ENCODE assay signal across 11 cellular contexts in genomic region chr6:135146160-135146920, GRCh38. TPM values are rescaled to one million over a fixed set of nuclear protein-coding genes. Genes with fewer than 3 reads are reported as not detected.
A peak's percentile ranks its signal among the peaks of the same experiment; 100 is the strongest.
DNase-seq lines count a peak whose midpoint lies in the region; ATAC-seq and TF ChIP-seq lines count a peak whose summit lies in the region.
"Had no signal": no experiment of that assay in that cellular context is flagged by ENCODE, and none has a peak within 500 bp of the region (broad histone marks: within the 10 kb centered on the region; RNA-seq: fewer than 3 reads in every experiment).

No MANE protein-coding gene starts in this region.

- H3K4me3 ChIP-seq in epithelial cell of esophagus (ENCODE audit: low read length) (no peak overlapping the region), aorta (ENCODE audit: low read length in 2 of 2) (no peak overlapping the region), psoas muscle (no peak overlapping the region)

- TF ChIP-seq CTCF in natural killer cell (IDR thresholded peaks at IDR 0.05): no peak
- TF ChIP-seq CTCF in epithelial cell of esophagus (IDR thresholded peaks at IDR 0.05; ENCODE audit: insufficient read depth, low read depth, low read length, missing control alignments): no peak
- no peak for TF ChIP-seq CTCF in psoas muscle (IDR thresholded peaks at IDR 0.05)

- no peaks in the 10 kb centered on the region for H3K27me3 ChIP-seq in aorta (ENCODE audit: control insufficient read depth in 1 of 2, insufficient read depth in 2 of 2, low read length in 1 of 2)
- no peaks in the 10 kb centered on the region for H3K27me3 ChIP-seq in psoas muscle (ENCODE audit: insufficient read depth in 3 of 3, low read length in 2 of 3)

- H3K9me3 Mint-ChIP-seq in natural killer cell treated with Interleukin-12 subunit alpha and Interleukin-12 subunit beta and Interleukin-15 and Interleukin-18, amount 100 ng/mL, for 72 hours: peaks cover 6% of the 10 kb centered on the region
- no peaks in the 10 kb centered on the region for H3K9me3 Mint-ChIP-seq in natural killer cell

- peaks cover 53 to 54% of the 10 kb centered on the region in 2 donors for H3K4me1 Mint-ChIP-seq in natural killer cell treated with Interleukin-12 subunit alpha and Interleukin-12 subunit beta and Interleukin-15 and Interleukin-18, amount 100 ng/mL, for 72 hours (ENCODE audit: low read depth in 2 of 2)
- peaks cover 6 to 18% of the 10 kb centered on the region in 2 donors for H3K4me1 Mint-ChIP-seq in natural killer cell

- DNase-seq in natural killer cell treated with Interleukin-12 subunit alpha and Interleukin-12 subunit beta and Interleukin-15 and Interleukin-18, amount 100 ng/mL, for 72 hours (ENCODE audit: low spot score): no peak
- no peak for DNase-seq in natural killer cell
- peak; percentile 60 for DNase-seq in OCI-M1 (lab: John Stamatoyannopoulos, UW)
- peak; percentile 45 for DNase-seq in epithelial cell of esophagus (ENCODE audit: low read depth)
- no peak for DNase-seq in aorta
- no peak for DNase-seq in psoas muscle
- DNase-seq: activated T-cell treated with anti-CD3 and anti-CD28 coated beads, Interleukin-2, amount 50 U/mL, for 48 hours; kidney; NCI-H2227 treated with DMSO at 0.1 percent for 48 hours had no signal

- H3K4me3 Mint-ChIP-seq in natural killer cell treated with Interleukin-12 subunit alpha and Interleukin-12 subunit beta and Interleukin-15 and Interleukin-18, amount 100 ng/mL, for 72 hours: peak overlapping the region; percentile 68
- H3K4me3 Mint-ChIP-seq in natural killer cell: no peak overlapping the region

- H3K27me3 Mint-ChIP-seq in natural killer cell treated with Interleukin-12 subunit alpha and Interleukin-12 subunit beta and Interleukin-15 and Interleukin-18, amount 100 ng/mL, for 72 hours: peaks cover 0 to 3% of the 10 kb centered on the region in 2 donors
- H3K27me3 Mint-ChIP-seq in natural killer cell (ENCODE audit: low read depth in 2 of 2): no peaks in the 10 kb centered on the region

- H3K36me3 ChIP-seq in aorta (ENCODE audit: control insufficient read depth in 1 of 2, insufficient read depth in 2 of 2, low read length in 1 of 2) (no peaks in the 10 kb centered on the region), psoas muscle (ENCODE audit: insufficient read depth in 1 of 2, low read depth in 1 of 2) (no peaks in the 10 kb centered on the region)

- H3K27ac ChIP-seq in aorta (ENCODE audit: low read depth in 1 of 2, low read length in 2 of 2) (no peak overlapping the region), psoas muscle (no peak overlapping the region)

- intact Hi-C loops in natural killer cell (cut with micrococcal nuclease) (loop anchor here (2.0 to 5.0 kb wide), 2 partner anchors 36 to 110 kb away; partner anchors contain the start of gene MYB), aorta (cut with DNase I) (no loop called here), psoas muscle (cut with DNase I) (loop anchor here (5.0 to 10.0 kb wide), 3 partner anchors 118 to 278 kb away; no protein-coding TSS in a partner anchor)

- 88 to 89% methylated on average over 7 of the region's 7 CpGs for WGBS in aorta, 2 donors
- WGBS in psoas muscle, 3 donors: 70 to 76% (median 70%) methylated on average over 7 of the region's 7 CpGs

- H3K36me3 Mint-ChIP-seq in natural killer cell treated with Interleukin-12 subunit alpha and Interleukin-12 subunit beta and Interleukin-15 and Interleukin-18, amount 100 ng/mL, for 72 hours: peaks cover 4% of the 10 kb centered on the region
- H3K36me3 Mint-ChIP-seq in natural killer cell: no peaks in the 10 kb centered on the region

- peak overlapping the region; percentile 87 to 98 for H3K27ac Mint-ChIP-seq in natural killer cell treated with Interleukin-12 subunit alpha and Interleukin-12 subunit beta and Interleukin-15 and Interleukin-18, amount 100 ng/mL, for 72 hours
- peak overlapping the region in 1 of 2 donors; percentile 51 for H3K27ac Mint-ChIP-seq in natural killer cell

- ATAC-seq in natural killer cell treated with Interleukin-12 subunit alpha and Interleukin-12 subunit beta and Interleukin-15 and Interleukin-18, amount 100 ng/mL, for 72 hours: peak in 1 of 2 donors; percentile 51
- ATAC-seq in natural killer cell (no peak), HG03469 (IDR thresholded peaks at IDR 0.05; ENCODE audit: unreplicated experiment) (no peak), aorta (ENCODE audit: low FRiP score) (no peak), GM19463 (IDR thresholded peaks at IDR 0.05; ENCODE audit: unreplicated experiment) (no peak), psoas muscle (no peak)

- no peaks in the 10 kb centered on the region for H3K9me3 ChIP-seq in aorta (ENCODE audit: control insufficient read depth, low read length)
- peaks cover under 1% of the 10 kb centered on the region for H3K9me3 ChIP-seq in psoas muscle

- H3K4me1 ChIP-seq in aorta (ENCODE audit: control insufficient read depth in 1 of 2, insufficient read depth in 2 of 2, low read length in 2 of 2) (no peaks in the 10 kb centered on the region), psoas muscle (no peaks in the 10 kb centered on the region)

RNA-seq across cellular contexts. Expression of gene MYB, which starts 34.8 kb away (rescaled TPM):
- 100 to 1,000 TPM in 1 of 2 donors, 10 to 100 TPM in 1; 66.1 to 145 TPM for total RNA-seq in natural killer cell treated with Interleukin-12 subunit alpha and Interleukin-12 subunit beta and Interleukin-15 and Interleukin-18, amount 100 ng/mL, for 72 hours
- 1 to 10 TPM in 2 of 3 donors, under 1 TPM in 1; 0.40 to 3.5 (median 1.3) TPM for total RNA-seq in natural killer cell
- under 1 TPM in 1 of 2 donors, not detected in 1; 0.87 TPM for total RNA-seq in aorta
- polyA plus RNA-seq in aorta: 1 to 10 TPM in 1 of 2 donors, not detected in 1; 2.8 TPM
- total RNA-seq in psoas muscle: under 1 TPM in 1 of 4 donors, not detected in 3; 0.28 TPM
- polyA plus RNA-seq in psoas muscle: under 1 TPM; 0.04 to 0.07 (median 0.04) TPM

Comparison
In these comparisons a context has a peak if more than half of its experiments do, and no peak if none do; other contexts are left out.
1. RNA of gene MYB, which starts 34.8 kb away (total RNA-seq): 66.1 to 145 TPM in natural killer cell treated with Interleukin-12 subunit alpha and Interleukin-12 subunit beta and Interleukin-15 and Interleukin-18, amount 100 ng/mL, for 72 hours; 0.40 to 3.5 TPM in natural killer cell, 0.87 TPM in aorta and 0.28 TPM in psoas muscle; every median in the first group is over 10 times any median in the second.
2. DNase-seq: peak in OCI-M1 (single experiment) and epithelial cell of esophagus (single experiment); none in natural killer cell treated with Interleukin-12 subunit alpha and Interleukin-12 subunit beta and Interleukin-15 and Interleukin-18, amount 100 ng/mL, for 72 hours (single experiment), natural killer cell (single experiment), aorta (0 of 2) and psoas muscle (0 of 2).
3. intact Hi-C loops: an anchor here in natural killer cell (2.0 to 5.0 kb wide) and psoas muscle (5.0 to 10.0 kb wide); none called in aorta.